ENCODE assay signal across 1 cellular context in the genomic region with DNA sequence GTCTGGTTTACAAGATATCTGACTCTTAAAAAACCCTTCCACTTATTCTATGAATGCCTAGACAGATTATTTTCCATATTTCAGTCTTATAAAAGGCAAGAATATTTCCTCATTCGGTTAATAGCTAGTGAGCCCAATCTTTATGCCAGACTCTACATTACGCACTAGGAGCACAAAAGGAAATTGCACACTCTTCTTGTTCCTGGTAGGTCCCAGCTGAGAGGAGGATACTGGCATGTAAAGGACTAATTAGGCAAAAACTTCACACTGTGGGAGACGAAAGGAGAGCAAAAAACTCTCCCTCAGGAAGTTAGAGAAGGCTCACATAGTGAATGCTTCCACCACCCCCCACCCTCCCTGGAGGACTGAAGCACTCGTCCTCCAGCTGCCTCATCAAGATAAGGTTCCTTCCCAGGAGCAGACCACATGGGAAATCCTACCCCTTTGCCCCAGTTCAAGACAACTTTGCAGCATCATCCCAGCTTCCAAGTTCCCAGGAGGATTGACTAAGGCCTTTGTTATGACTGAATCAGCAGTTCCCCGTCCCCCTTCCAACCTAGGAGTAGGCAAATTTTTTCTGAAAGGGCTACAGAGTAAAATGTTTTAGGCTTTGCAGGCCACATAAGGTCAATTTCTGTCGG.
TF ChIP-seq lines count a peak whose summit lies in the region.

No MANE protein-coding gene starts in this region.

TF ChIP-seq in GM23338, 12 proteins besides CTCF, POLR2A, EP300 and RAD21:
- TF ChIP-seq, protein P1, sequence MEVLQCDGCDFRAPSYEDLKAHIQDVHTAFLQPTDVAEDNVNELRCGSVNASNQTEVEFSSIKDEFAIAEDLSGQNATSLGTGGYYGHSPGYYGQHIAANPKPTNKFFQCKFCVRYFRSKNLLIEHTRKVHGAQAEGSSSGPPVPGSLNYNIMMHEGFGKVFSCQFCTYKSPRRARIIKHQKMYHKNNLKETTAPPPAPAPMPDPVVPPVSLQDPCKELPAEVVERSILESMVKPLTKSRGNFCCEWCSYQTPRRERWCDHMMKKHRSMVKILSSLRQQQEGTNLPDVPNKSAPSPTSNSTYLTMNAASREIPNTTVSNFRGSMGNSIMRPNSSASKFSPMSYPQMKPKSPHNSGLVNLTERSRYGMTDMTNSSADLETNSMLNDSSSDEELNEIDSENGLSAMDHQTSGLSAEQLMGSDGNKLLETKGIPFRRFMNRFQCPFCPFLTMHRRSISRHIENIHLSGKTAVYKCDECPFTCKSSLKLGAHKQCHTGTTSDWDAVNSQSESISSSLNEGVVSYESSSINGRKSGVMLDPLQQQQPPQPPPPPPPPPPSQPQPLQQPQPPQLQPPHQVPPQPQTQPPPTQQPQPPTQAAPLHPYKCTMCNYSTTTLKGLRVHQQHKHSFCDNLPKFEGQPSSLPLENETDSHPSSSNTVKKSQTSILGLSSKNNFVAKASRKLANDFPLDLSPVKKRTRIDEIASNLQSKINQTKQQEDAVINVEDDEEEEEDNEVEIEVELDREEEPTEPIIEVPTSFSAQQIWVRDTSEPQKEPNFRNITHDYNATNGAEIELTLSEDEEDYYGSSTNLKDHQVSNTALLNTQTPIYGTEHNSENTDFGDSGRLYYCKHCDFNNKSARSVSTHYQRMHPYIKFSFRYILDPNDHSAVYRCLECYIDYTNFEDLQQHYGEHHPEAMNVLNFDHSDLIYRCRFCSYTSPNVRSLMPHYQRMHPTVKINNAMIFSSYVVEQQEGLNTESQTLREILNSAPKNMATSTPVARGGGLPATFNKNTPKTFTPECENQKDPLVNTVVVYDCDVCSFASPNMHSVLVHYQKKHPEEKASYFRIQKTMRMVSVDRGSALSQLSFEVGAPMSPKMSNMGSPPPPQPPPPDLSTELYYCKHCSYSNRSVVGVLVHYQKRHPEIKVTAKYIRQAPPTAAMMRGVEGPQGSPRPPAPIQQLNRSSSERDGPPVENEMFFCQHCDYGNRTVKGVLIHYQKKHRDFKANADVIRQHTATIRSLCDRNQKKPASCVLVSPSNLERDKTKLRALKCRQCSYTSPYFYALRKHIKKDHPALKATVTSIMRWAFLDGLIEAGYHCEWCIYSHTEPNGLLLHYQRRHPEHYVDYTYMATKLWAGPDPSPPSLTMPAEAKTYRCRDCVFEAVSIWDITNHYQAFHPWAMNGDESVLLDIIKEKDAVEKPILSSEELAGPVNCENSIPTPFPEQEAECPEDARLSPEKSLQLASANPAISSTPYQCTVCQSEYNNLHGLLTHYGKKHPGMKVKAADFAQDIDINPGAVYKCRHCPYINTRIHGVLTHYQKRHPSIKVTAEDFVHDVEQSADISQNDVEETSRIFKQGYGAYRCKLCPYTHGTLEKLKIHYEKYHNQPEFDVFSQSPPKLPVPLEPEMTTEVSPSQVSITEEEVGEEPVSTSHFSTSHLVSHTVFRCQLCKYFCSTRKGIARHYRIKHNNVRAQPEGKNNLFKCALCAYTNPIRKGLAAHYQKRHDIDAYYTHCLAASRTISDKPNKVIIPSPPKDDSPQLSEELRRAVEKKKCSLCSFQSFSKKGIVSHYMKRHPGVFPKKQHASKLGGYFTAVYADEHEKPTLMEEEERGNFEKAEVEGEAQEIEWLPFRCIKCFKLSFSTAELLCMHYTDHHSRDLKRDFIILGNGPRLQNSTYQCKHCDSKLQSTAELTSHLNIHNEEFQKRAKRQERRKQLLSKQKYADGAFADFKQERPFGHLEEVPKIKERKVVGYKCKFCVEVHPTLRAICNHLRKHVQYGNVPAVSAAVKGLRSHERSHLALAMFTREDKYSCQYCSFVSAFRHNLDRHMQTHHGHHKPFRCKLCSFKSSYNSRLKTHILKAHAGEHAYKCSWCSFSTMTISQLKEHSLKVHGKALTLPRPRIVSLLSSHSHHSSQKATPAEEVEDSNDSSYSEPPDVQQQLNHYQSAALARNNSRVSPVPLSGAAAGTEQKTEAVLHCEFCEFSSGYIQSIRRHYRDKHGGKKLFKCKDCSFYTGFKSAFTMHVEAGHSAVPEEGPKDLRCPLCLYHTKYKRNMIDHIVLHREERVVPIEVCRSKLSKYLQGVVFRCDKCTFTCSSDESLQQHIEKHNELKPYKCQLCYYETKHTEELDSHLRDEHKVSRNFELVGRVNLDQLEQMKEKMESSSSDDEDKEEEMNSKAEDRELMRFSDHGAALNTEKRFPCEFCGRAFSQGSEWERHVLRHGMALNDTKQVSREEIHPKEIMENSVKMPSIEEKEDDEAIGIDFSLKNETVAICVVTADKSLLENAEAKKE (CRISPR knock-in tag; IDR thresholded peaks at IDR 0.05), result peak; percentile 86
- TF ChIP-seq JUNB (IDR thresholded peaks at IDR 0.05; ENCODE audit: unreplicated experiment), result no peak
- no peak for TF ChIP-seq REST (IDR thresholded peaks at IDR 0.05; ENCODE audit: unreplicated experiment)
- no peak for TF ChIP-seq POLR2AphosphoS5 (IDR thresholded peaks at IDR 0.05; ENCODE audit: low read depth)
- TF ChIP-seq EZH2phosphoT487 (IDR thresholded peaks at IDR 0.05; ENCODE audit: unreplicated experiment), result no peak
- TF ChIP-seq ZNF331 (CRISPR knock-in tag; IDR thresholded peaks at IDR 0.05; ENCODE audit: low read depth), result no peak
- no peak for TF ChIP-seq EZH2 (IDR thresholded peaks at IDR 0.05; ENCODE audit: low read depth, unreplicated experiment)
- TF ChIP-seq ZNF114 (CRISPR knock-in tag; IDR thresholded peaks at IDR 0.05), result 0 out of 2 replicates have a peak, but pooled peaks have one; percentile 62
- TF ChIP-seq STAT1 (IDR thresholded peaks at IDR 0.05; ENCODE audit: unreplicated experiment), result no peak
- no peak for TF ChIP-seq NANOG (IDR thresholded peaks at IDR 0.05; ENCODE audit: borderline replicate concordance)
- no peak for TF ChIP-seq CREB1 (CRISPR knock-in tag; IDR thresholded peaks at IDR 0.05; ENCODE audit: low read depth)
- TF ChIP-seq, protein P2, sequence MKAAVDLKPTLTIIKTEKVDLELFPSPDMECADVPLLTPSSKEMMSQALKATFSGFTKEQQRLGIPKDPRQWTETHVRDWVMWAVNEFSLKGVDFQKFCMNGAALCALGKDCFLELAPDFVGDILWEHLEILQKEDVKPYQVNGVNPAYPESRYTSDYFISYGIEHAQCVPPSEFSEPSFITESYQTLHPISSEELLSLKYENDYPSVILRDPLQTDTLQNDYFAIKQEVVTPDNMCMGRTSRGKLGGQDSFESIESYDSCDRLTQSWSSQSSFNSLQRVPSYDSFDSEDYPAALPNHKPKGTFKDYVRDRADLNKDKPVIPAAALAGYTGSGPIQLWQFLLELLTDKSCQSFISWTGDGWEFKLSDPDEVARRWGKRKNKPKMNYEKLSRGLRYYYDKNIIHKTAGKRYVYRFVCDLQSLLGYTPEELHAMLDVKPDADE (IDR thresholded peaks at IDR 0.05), result no peak
